ENCODE assay signal across 33 cellular contexts in the genomic region with DNA sequence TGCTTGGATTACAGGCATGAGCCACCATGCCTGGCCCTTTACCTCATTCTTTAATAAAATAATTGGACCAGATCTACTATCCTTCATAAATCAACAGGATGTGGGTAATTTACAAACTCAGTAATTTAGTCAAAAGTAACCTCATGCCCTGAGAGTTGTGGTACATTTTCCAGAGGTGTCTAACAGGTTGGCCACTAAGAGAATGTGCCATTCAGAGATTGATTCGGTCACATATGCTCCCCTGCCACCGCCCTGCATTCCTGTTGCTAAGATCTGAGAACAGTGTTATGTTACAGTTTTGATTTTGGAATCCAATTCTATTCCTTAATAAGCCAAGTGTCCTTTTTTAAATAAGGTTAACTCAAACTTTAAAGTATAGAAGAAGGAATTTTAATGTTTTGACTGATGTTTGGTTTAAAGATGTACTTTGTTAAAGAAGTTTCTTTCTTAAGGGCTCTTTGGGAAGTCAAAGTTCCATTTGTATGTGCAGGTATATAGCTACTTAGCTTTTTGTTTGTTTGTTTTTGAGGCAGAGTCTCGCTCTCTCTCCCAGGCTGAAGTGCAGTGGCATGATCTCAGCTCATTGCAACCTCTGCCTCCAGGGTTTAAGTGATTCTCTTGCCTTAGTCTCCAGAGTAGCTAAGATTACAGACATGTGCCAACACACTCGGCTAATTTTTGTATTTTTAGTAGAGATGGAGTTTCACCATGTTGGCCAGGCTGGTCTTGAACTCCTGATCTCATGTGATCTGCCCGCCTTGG. TPM values are rescaled to one million over a fixed set of nuclear protein-coding genes. Genes with fewer than 3 reads are reported as not detected.
A peak's percentile ranks its signal among the peaks of the same experiment; 100 is the strongest.
DNase-seq lines count a peak whose midpoint lies in the region; ATAC-seq and TF ChIP-seq lines count a peak whose summit lies in the region.
"Had no signal": no experiment of that assay in that cellular context is flagged by ENCODE, and none has a peak within 500 bp of the region (broad histone marks: within the 10 kb centered on the region; RNA-seq: fewer than 3 reads in every experiment).

No MANE protein-coding gene starts in this region.

- TF ChIP-seq POLR2A in thyroid gland (IDR thresholded peaks at IDR 0.05), result no peak

- no peak for DNase-seq in activated T-cell treated with anti-CD3 and anti-CD28 coated beads, Interleukin-2, amount 50 U/mL, for 72 hours
- DNase-seq in activated T-cell treated with anti-CD3 and anti-CD28 coated beads, Interleukin-2, amount 50 U/mL, for 48 hours, result no peak
- DNase-seq in T-helper 17 cell (no peak), epithelial cell of esophagus (ENCODE audit: low read depth) (peak; percentile 18), thyroid gland (peak; percentile 63 to 70), coronary artery (ENCODE audit: low spot score) (no peak), HFFc6 (no peak)
- DNase-seq: activated CD4-positive, alpha-beta T cell treated with anti-CD3 and anti-CD28 coated beads for 4 hours; anterior cingulate cortex; CD8-positive, alpha-beta memory T cell; colonic mucosa; effector memory CD4-positive, alpha-beta T cell; H9; IMR-90; MV-4-11; NCI-H1436; NCI-H2081; NCI-H345; NCI-H748 treated with DMSO at 0.1 percent for 48 hours; pancreas; SHP77 treated with DMSO at 0.1 percent for 48 hours; spleen; stimulated activated CD8-positive, alpha-beta memory T cell treated with anti-CD3 and anti-CD28 coated beads, Interleukin-4, amount 100 ng/mL, for 48 hours; T-helper 9 cell had no signal

- H3K9me3 ChIP-seq in T-helper 17 cell (ENCODE audit: control insufficient read depth, low read length, poor library complexity, severe bottlenecking), result no peaks in the 10 kb centered on the region
- H3K9me3 ChIP-seq in thyroid gland, result no peaks in the 10 kb centered on the region
- H3K9me3 ChIP-seq: colonic mucosa, pancreas, right atrium auricular region, spleen, tibial nerve had no signal

- no peaks in the 10 kb centered on the region for H3K27me3 Mint-ChIP-seq in activated T-cell treated with anti-CD3 and anti-CD28 coated beads, Interleukin-2, amount 50 U/mL, for 72 hours (ENCODE audit: low read depth)
- H3K27me3 Mint-ChIP-seq in T-helper 17 cell, result no peaks in the 10 kb centered on the region
- H3K27me3 Mint-ChIP-seq in HFFc6 (ENCODE audit: insufficient read depth), result no peaks in the 10 kb centered on the region; the same call in 1 of the 2 replicates
- H3K27me3 Mint-ChIP-seq: activated naive CD4-positive, alpha-beta T cell treated with anti-CD3 and anti-CD28 coated beads, Interleukin-2, amount 50 U/mL, for 24 hours; CD8-positive, alpha-beta memory T cell; memory B cell had no signal

- no peak overlapping the region for H3K4me3 Mint-ChIP-seq in activated T-cell treated with anti-CD3 and anti-CD28 coated beads, Interleukin-2, amount 50 U/mL, for 72 hours
- no peak overlapping the region for H3K4me3 Mint-ChIP-seq in T-helper 17 cell
- H3K4me3 Mint-ChIP-seq in HFFc6, result no peak overlapping the region
- H3K4me3 Mint-ChIP-seq: activated naive CD4-positive, alpha-beta T cell treated with anti-CD3 and anti-CD28 coated beads, Interleukin-2, amount 50 U/mL, for 24 hours; CD8-positive, alpha-beta memory T cell; H9; memory B cell; neural progenitor cell had no signal

- H3K9me3 Mint-ChIP-seq in activated T-cell treated with anti-CD3 and anti-CD28 coated beads, Interleukin-2, amount 50 U/mL, for 72 hours, result no peaks in the 10 kb centered on the region
- H3K9me3 Mint-ChIP-seq in HFFc6, result no peaks in the 10 kb centered on the region
- H3K9me3 Mint-ChIP-seq: activated naive CD4-positive, alpha-beta T cell treated with anti-CD3 and anti-CD28 coated beads, Interleukin-2, amount 50 U/mL, for 24 hours; activated T-helper 2 cell treated with anti-CD3 and anti-CD28 coated beads, Interferon-gamma antibody, Interleukin-2, Interleukin-4, amounts not matched to agents 10 μg/mL and 5 μg/mL and 100 μg/mL, durations not matched to agents 14 hours and 24 hours and 36 hours; CD8-positive, alpha-beta memory T cell; H9; memory B cell; neural progenitor cell had no signal

- H3K4me1 ChIP-seq in thyroid gland, result peaks cover 23 to 37% of the 10 kb centered on the region in 2 donors
- H3K4me1 ChIP-seq: colonic mucosa, neural progenitor cell, pancreas, right atrium auricular region, tibial nerve had no signal

- H3K36me3 ChIP-seq in thyroid gland, result no peaks in the 10 kb centered on the region
- H3K36me3 ChIP-seq: colonic mucosa, neural progenitor cell, right atrium auricular region had no signal

- no peak overlapping the region for H3K4me3 ChIP-seq in epithelial cell of esophagus (ENCODE audit: low read length)
- no peak overlapping the region for H3K4me3 ChIP-seq in thyroid gland (replicated peaks in 1 of 3)
- no peak overlapping the region for H3K4me3 ChIP-seq in coronary artery
- H3K4me3 ChIP-seq: colonic mucosa, GM12878, neural progenitor cell, pancreas, right atrium auricular region, spleen, tibial nerve had no signal

- H3K27me3 ChIP-seq in thyroid gland, result no peaks in the 10 kb centered on the region
- H3K27me3 ChIP-seq: colonic mucosa, neural progenitor cell, pancreas, right atrium auricular region, spleen, tibial nerve had no signal

- intact Hi-C loops in thyroid gland (cut with DNase I), result no loop called here

- ATAC-seq in activated T-cell treated with anti-CD3 and anti-CD28 coated beads, Interleukin-2, amount 50 U/mL, for 72 hours (replicated peaks in 1 of 2), result no peak
- no peak for ATAC-seq in T-helper 17 cell
- no peak for ATAC-seq in GM21528 (IDR thresholded peaks at IDR 0.05; ENCODE audit: low FRiP score, unreplicated experiment)
- ATAC-seq: GM12878, pancreas had no signal

- H3K27ac ChIP-seq in thyroid gland (peak overlapping the region; percentile 75 to 86 (median 81)), coronary artery (no peak overlapping the region)
- H3K27ac ChIP-seq: colonic mucosa, neural progenitor cell, pancreas, right atrium auricular region, spleen, tibial nerve, VCaP had no signal

- peaks cover 1% of the 10 kb centered on the region for H3K4me1 Mint-ChIP-seq in activated T-cell treated with anti-CD3 and anti-CD28 coated beads, Interleukin-2, amount 50 U/mL, for 72 hours (ENCODE audit: low read depth)
- H3K4me1 Mint-ChIP-seq in T-helper 17 cell, result peaks cover 3% of the 10 kb centered on the region
- no peaks in the 10 kb centered on the region for H3K4me1 Mint-ChIP-seq in HFFc6 (ENCODE audit: low read depth)
- H3K4me1 Mint-ChIP-seq: H9, neural progenitor cell had no signal

- TF ChIP-seq CTCF in epithelial cell of esophagus (IDR thresholded peaks at IDR 0.05; ENCODE audit: insufficient read depth, low read depth, low read length, missing control alignments) (no peak), thyroid gland (IDR thresholded peaks at IDR 0.05) (no peak), coronary artery (IDR thresholded peaks at IDR 0.05) (no peak), HFFc6 (IDR thresholded peaks at IDR 0.05) (no peak)

- 41 to 50% methylated on average over 5 of the region's 5 CpGs for WGBS in thyroid gland, 2 donors

- peaks cover 1 to 2% of the 10 kb centered on the region in 2 donors for H3K36me3 Mint-ChIP-seq in activated T-cell treated with anti-CD3 and anti-CD28 coated beads, Interleukin-2, amount 50 U/mL, for 72 hours (ENCODE audit: insufficient read depth in 2 of 2)
- H3K36me3 Mint-ChIP-seq in T-helper 17 cell (ENCODE audit: low read depth) (no peaks in the 10 kb centered on the region), HFFc6 (ENCODE audit: low read depth) (peaks cover 13% of the 10 kb centered on the region; the same call in 1 of the 2 replicates)

- peak overlapping the region; percentile 24 for H3K27ac Mint-ChIP-seq in activated T-cell treated with anti-CD3 and anti-CD28 coated beads, Interleukin-2, amount 50 U/mL, for 72 hours
- peak overlapping the region; percentile 53 for H3K27ac Mint-ChIP-seq in T-helper 17 cell
- H3K27ac Mint-ChIP-seq in HFFc6, result no peak overlapping the region
- H3K27ac Mint-ChIP-seq: activated T-helper 2 cell treated with anti-CD3 and anti-CD28 coated beads, Interferon-gamma antibody, Interleukin-2, Interleukin-4, amounts not matched to agents 10 μg/mL and 5 μg/mL and 100 μg/mL, durations not matched to agents 14 hours and 24 hours and 36 hours; H9; neural progenitor cell had no signal

RNA-seq across cellular contexts. Expression of gene PHF11, which starts 29.2 kb away (rescaled TPM):
- 100 to 1,000 TPM in 1 of 2 donors, 10 to 100 TPM in 1; 98.9 to 145 TPM for total RNA-seq in activated T-cell treated with anti-CD3 and anti-CD28 coated beads, Interleukin-2, amount 50 U/mL, for 72 hours
- total RNA-seq in T-helper 17 cell (100 to 1,000 TPM; 104 to 119 TPM), thyroid gland (10 to 100 TPM; 53.9 to 71.4 (median 64.2) TPM)
- 10 to 100 TPM; 17.6 to 31.0 (median 25.3) TPM for total RNA-seq in HFFc6 (2021; fragmentation: NEBNext Ultra II Directional; extraction: Animal tissue kit (Norgen Biotek cat#: 25700))

Comparison
In these comparisons a context has a peak if more than half of its experiments do, and no peak if none do; other contexts are left out.
1. DNase-seq: peak in epithelial cell of esophagus (single experiment) and thyroid gland (2 of 2); none in activated T-cell treated with anti-CD3 and anti-CD28 coated beads, Interleukin-2, amount 50 U/mL, for 72 hours (0 of 2), activated T-cell treated with anti-CD3 and anti-CD28 coated beads, Interleukin-2, amount 50 U/mL, for 48 hours (0 of 2), T-helper 17 cell (0 of 3), coronary artery (single experiment) and HFFc6 (single experiment).
2. H3K27ac ChIP-seq: peak in thyroid gland (3 of 3); none in coronary artery (0 of 2).